Comparison of ENCODE assay signal across 8 cellular contexts in genomic region chr7:1742555-1743303, GRCh38.
DNase-seq lines count a peak whose midpoint lies in the region; ATAC-seq, FAIRE-seq and TF ChIP-seq lines count a peak whose summit lies in the region.

No MANE protein-coding gene starts in this region.

- no peaks in the 10 kb centered on the region for H3K9me3 ChIP-seq in OCI-LY3 (ENCODE audit: insufficient read depth, low read length)
- H3K9me3 ChIP-seq in colonic mucosa: no peaks in the 10 kb centered on the region
- H3K9me3 ChIP-seq in ovary: no peaks in the 10 kb centered on the region

- 0 out of 2 replicates have a peak overlapping the region, but pooled peaks have one; percentile 7 for H3K4me2 ChIP-seq in OCI-LY3 (ENCODE audit: low read length)

- no peaks in the 10 kb centered on the region for H4K20me1 ChIP-seq in OCI-LY3 (ENCODE audit: insufficient read depth, low read length)

- H3K27ac ChIP-seq in OCI-LY3 (ENCODE audit: low read length) (no peak overlapping the region), colonic mucosa (no peak overlapping the region), ovary (no peak overlapping the region)

- FAIRE-seq in frontal cortex (lab: Jason Lieb, UNC): no peak

- DNase-seq in activated CD8-positive, alpha-beta memory T cell treated with anti-CD3 and anti-CD28 coated beads for 24 hours: peak; percentile 64
- DNase-seq in activated CD8-positive, alpha-beta memory T cell treated with anti-CD3 and anti-CD28 coated beads, Interleukin-2, amount 50 U/mL, for 48 hours: no peak
- DNase-seq in colonic mucosa (peak; percentile 87), ovary (peak; percentile 26 to 71 (median 46)), frontal cortex (ENCODE audit: low spot score in 2 of 2) (no peak), mesenteric fat pad (ENCODE audit: low spot score) (no peak)

- H3K27me3 ChIP-seq in OCI-LY3 (ENCODE audit: low read depth, low read length): no peaks in the 10 kb centered on the region
- no peaks in the 10 kb centered on the region for H3K27me3 ChIP-seq in colonic mucosa
- H3K27me3 ChIP-seq in ovary: no peaks in the 10 kb centered on the region

- no peak overlapping the region for H2AFZ ChIP-seq in OCI-LY3 (ENCODE audit: low read depth, low read length)

- H3K9ac ChIP-seq in OCI-LY3 (ENCODE audit: low read length): no peak overlapping the region
- peak overlapping the region in 1 of 2 donors; percentile 2 for H3K9ac ChIP-seq in colonic mucosa (ENCODE audit: low read depth in 2 of 2, low read length in 2 of 2)

- WGBS in ovary, 3 donors: 10 to 17% (median 14%) methylated on average over 28 of the region's 28 CpGs

- no peaks in the 10 kb centered on the region for H3K79me2 ChIP-seq in OCI-LY3 (ENCODE audit: low read length)

- ATAC-seq in GM19324 (IDR thresholded peaks at IDR 0.05; ENCODE audit: low FRiP score, unreplicated experiment): no peak

- H3K4me1 ChIP-seq in OCI-LY3 (ENCODE audit: low read length) (no peaks in the 10 kb centered on the region), colonic mucosa (peaks cover 11% of the 10 kb centered on the region), ovary (ENCODE audit: insufficient read depth) (no peaks in the 10 kb centered on the region)

- no peak for TF ChIP-seq EP300 in ovary (IDR thresholded peaks at IDR 0.05)

- intact Hi-C loops in colonic mucosa (cut with DNase I) (no loop called here), ovary (cut with DNase I) (no loop called here)

- no peak for TF ChIP-seq POLR2A in ovary (IDR thresholded peaks at IDR 0.05)

- TF ChIP-seq CTCF in OCI-LY3 (IDR thresholded peaks at IDR 0.05; ENCODE audit: low read depth, low read length) (no peak), colonic mucosa (IDR thresholded peaks at IDR 0.05) (no peak), ovary (IDR thresholded peaks at IDR 0.05) (no peak)

- H3K36me3 ChIP-seq in OCI-LY3 (replicated peaks; ENCODE audit: low read depth, low read length) (no peaks in the 10 kb centered on the region), colonic mucosa (no peaks in the 10 kb centered on the region), ovary (no peaks in the 10 kb centered on the region)

- no peak overlapping the region for H3K4me3 ChIP-seq in OCI-LY3 (ENCODE audit: low read length)
- H3K4me3 ChIP-seq in colonic mucosa: peak overlapping the region; percentile 17
- no peak overlapping the region for H3K4me3 ChIP-seq in ovary

Comparison
In these comparisons a context has a peak if more than half of its experiments do, and no peak if none do; other contexts are left out.
1. DNase-seq: peak in activated CD8-positive, alpha-beta memory T cell treated with anti-CD3 and anti-CD28 coated beads for 24 hours (single experiment), colonic mucosa (single experiment) and ovary (5 of 5); none in activated CD8-positive, alpha-beta memory T cell treated with anti-CD3 and anti-CD28 coated beads, Interleukin-2, amount 50 U/mL, for 48 hours (single experiment), frontal cortex (0 of 2) and mesenteric fat pad (single experiment).